In genomic region chr5:126540631-126541030, GRCh38 we compare ENCODE assay signal across 23 cellular contexts.
"Had no signal": no experiment of that assay in that cellular context is flagged by ENCODE, and none has a peak within 500 bp of the region (broad histone marks: within the 10 kb centered on the region; RNA-seq: fewer than 3 reads in every experiment).

No MANE protein-coding gene starts in this region.

- H3K4me3 Mint-ChIP-seq: immature natural killer cell; natural killer cell; neural progenitor cell; stimulated activated memory B cell treated with anti-CD40 and anti-IgM and Interleukin-4, amounts not matched to agents 10 μg/mL and 1 μg/mL and 100 μg/mL, for 72 hours; type B pancreatic cell had no signal

- FAIRE-seq: colon, endothelial cell of umbilical vein, frontal cortex had no signal

- H3K36me3 ChIP-seq: prostate gland had no signal

- H3K36me3 Mint-ChIP-seq: immature natural killer cell; natural killer cell; stimulated activated memory B cell treated with anti-CD40 and anti-IgM and Interleukin-4, amounts not matched to agents 10 μg/mL and 1 μg/mL and 100 μg/mL, for 72 hours had no signal

- H3K4me3 ChIP-seq: esophagus muscularis mucosa, lower lobe of right lung, neural progenitor cell, prostate gland, right atrium auricular region, testis, tibial artery had no signal

- H3K27ac ChIP-seq: esophagus muscularis mucosa, lower lobe of right lung, neural progenitor cell, prostate gland, right atrium auricular region, testis, tibial artery had no signal

- H3K27me3 ChIP-seq: esophagus muscularis mucosa, neural progenitor cell, right atrium auricular region, testis, tibial artery had no signal

- H3K4me1 Mint-ChIP-seq: immature natural killer cell; natural killer cell; stimulated activated memory B cell treated with anti-CD40 and anti-IgM and Interleukin-4, amounts not matched to agents 10 μg/mL and 1 μg/mL and 100 μg/mL, for 72 hours had no signal

- DNase-seq: cerebellar nuclear complex; effector CD8-positive, alpha-beta T cell; hypothalamus; immature natural killer cell; islet precursor cell; kidney glomerular epithelial cell; left ventricle myocardium superior; lower lobe of right lung; natural killer cell; stimulated activated CD4-positive, alpha-beta T cell treated with anti-CD3 and anti-CD28 coated beads, Interleukin-4, amount 100 ng/mL, for 4 hours; stimulated activated naive CD8-positive, alpha-beta T cell treated with anti-CD3 and anti-CD28 coated beads, Interleukin-15, Interleukin-2, amounts not matched to agents 100 U/mL and 50 U/mL, for 24 hours; substantia nigra; testis; tibial artery had no signal

- H3K9ac ChIP-seq: neural progenitor cell had no signal

- H2AFZ ChIP-seq: neural progenitor cell had no signal

- H3K4me1 ChIP-seq: neural progenitor cell, right atrium auricular region had no signal

- H3K9me3 ChIP-seq: esophagus muscularis mucosa, lower lobe of right lung, prostate gland, right atrium auricular region, testis, tibial artery had no signal

- H3K27me3 Mint-ChIP-seq: stimulated activated memory B cell treated with anti-CD40 and anti-IgM and Interleukin-4, amounts not matched to agents 10 μg/mL and 1 μg/mL and 100 μg/mL, for 72 hours; type B pancreatic cell had no signal

- H3K4me2 ChIP-seq: neural progenitor cell had no signal

- H3K27ac Mint-ChIP-seq: immature natural killer cell; natural killer cell; neural progenitor cell; stimulated activated memory B cell treated with anti-CD40 and anti-IgM and Interleukin-4, amounts not matched to agents 10 μg/mL and 1 μg/mL and 100 μg/mL, for 72 hours; type B pancreatic cell had no signal

- H3K9me3 Mint-ChIP-seq: immature natural killer cell; natural killer cell; neural progenitor cell; stimulated activated memory B cell treated with anti-CD40 and anti-IgM and Interleukin-4, amounts not matched to agents 10 μg/mL and 1 μg/mL and 100 μg/mL, for 72 hours; type B pancreatic cell had no signal
